Comparison of ENCODE assay signal across 8 cellular contexts in the genomic region with DNA sequence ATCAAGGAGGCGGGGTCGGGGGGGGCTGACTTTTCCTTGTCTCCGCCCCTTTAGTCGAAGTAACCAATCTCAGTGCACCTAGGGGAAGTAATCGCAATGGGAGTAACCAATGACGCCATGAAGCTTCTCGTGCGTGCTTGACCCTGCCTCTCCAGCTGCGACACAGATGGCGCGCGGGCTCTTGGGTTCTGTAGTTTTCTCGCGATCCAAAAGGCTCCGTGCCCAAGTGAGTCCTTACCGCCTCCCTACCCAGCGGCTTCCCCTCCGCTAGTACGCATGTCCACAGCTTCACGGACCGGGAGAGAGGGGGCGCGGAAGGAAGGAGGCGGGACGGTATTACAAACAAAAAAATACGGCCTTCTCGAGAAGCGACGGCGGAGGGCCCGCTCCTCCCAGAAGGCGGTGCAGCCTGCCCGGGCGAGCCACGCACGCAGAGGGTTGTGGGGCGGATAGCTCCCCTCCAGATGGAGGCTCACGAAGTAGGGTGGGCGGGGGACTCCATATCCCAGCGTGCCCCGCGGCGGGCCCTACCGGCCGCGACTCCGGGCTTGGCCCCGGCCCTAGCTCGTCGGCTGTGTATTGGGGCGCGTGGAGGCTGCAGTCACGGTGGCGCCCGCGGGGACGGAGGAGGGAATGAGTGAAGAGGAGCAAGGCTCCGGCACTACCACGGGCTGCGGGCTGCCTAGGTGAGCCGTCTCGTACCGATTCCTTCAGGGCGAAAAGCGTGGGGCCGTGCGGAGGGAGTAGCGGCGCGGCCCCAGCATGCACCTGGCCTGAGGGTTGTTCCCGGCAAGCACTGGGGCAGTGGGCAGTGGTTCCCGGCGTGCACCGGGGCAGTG. TPM values are rescaled to one million over a fixed set of nuclear protein-coding genes. Genes with fewer than 3 reads are reported as not detected.
DNase-seq lines count a peak whose midpoint lies in the region; ATAC-seq and TF ChIP-seq lines count a peak whose summit lies in the region.

A gene with protein sequence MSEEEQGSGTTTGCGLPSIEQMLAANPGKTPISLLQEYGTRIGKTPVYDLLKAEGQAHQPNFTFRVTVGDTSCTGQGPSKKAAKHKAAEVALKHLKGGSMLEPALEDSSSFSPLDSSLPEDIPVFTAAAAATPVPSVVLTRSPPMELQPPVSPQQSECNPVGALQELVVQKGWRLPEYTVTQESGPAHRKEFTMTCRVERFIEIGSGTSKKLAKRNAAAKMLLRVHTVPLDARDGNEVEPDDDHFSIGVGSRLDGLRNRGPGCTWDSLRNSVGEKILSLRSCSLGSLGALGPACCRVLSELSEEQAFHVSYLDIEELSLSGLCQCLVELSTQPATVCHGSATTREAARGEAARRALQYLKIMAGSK (plus strand): TSS at position 508 of the 839 bp plus-strand sequence. CDS start 126 bp downstream, at position 634.

- peak within 1 kb of the TSS; percentile 95 to 99 (median 98) for H3K27ac Mint-ChIP-seq in IgD-negative memory B cell

- peak within 1 kb of the TSS; percentile 91 to 99 (median 94) for H3K4me3 Mint-ChIP-seq in IgD-negative memory B cell

- no peak for TF ChIP-seq CTCF in epithelial cell of esophagus (IDR thresholded peaks at IDR 0.05; ENCODE audit: insufficient read depth, low read depth, low read length, missing control alignments)

- peak; percentile 78 for ATAC-seq in GM21529 (IDR thresholded peaks at IDR 0.05; ENCODE audit: unreplicated experiment)

- H3K9me3 ChIP-seq in mononuclear cell (ENCODE audit: low read depth, low read length), result no peaks in the 10 kb centered on the region

- peaks cover 41% of the 10 kb centered on the region for H3K4me1 ChIP-seq in mononuclear cell (ENCODE audit: insufficient read depth, low read length)

- H3K27me3 Mint-ChIP-seq in IgD-negative memory B cell, result no peaks in the 10 kb centered on the region

- H3K36me3 Mint-ChIP-seq in IgD-negative memory B cell, result no peaks in the 10 kb centered on the region

- peaks cover 5 to 18% (median 18%) of the 10 kb centered on the region in 3 donors for H3K4me1 Mint-ChIP-seq in IgD-negative memory B cell

- no peaks in the 10 kb centered on the region for H3K9me3 Mint-ChIP-seq in IgD-negative memory B cell

- peak; percentile 97 for DNase-seq in DMS 273 treated with DMSO at 0.1 percent for 48 hours (lab: John Stamatoyannopoulos, UW)
- peak; percentile 93 for DNase-seq in OCI-M2 (lab: John Stamatoyannopoulos, UW; ENCODE audit: unreplicated experiment)
- peak; percentile 98 for DNase-seq in activated T-cell treated with anti-CD3 and anti-CD28 coated beads for 4 hours
- peak; percentile 99 for DNase-seq in epithelial cell of esophagus (ENCODE audit: low read depth)
- DNase-seq in stimulated activated CD8-positive, alpha-beta memory T cell treated with anti-CD3 and anti-CD28 coated beads, Interleukin-4, amount 100 ng/mL, for 1 hour (ENCODE audit: low read depth in 2 of 2, low spot score in 1 of 2), result peak; percentile 96 to 97

- H3K4me3 ChIP-seq in epithelial cell of esophagus (ENCODE audit: low read length), result peak within 1 kb of the TSS; percentile 73
- peak within 1 kb of the TSS; percentile 60 for H3K4me3 ChIP-seq in mononuclear cell (ENCODE audit: low read length)

- H3K27me3 ChIP-seq in mononuclear cell (ENCODE audit: insufficient read depth, low read length), result no peaks in the 10 kb centered on the region

RNA-seq across cellular contexts. Expression of the gene that starts here (rescaled TPM):
- 20.8 TPM for polyA plus RNA-seq in IgD-negative memory B cell
- 9.4 TPM for total RNA-seq in mononuclear cell

Comparison
In these comparisons a context has a peak if more than half of its experiments do, and no peak if none do; other contexts are left out.
1. Peak in every context shown above with its lines: DNase-seq, ATAC-seq and H3K4me3 ChIP-seq.